ENCODE assay signal across 8 cellular contexts in genomic region chr16:57260294-57260929, GRCh38. TPM values are rescaled to one million over a fixed set of nuclear protein-coding genes. Genes with fewer than 3 reads are reported as not detected.
DNase-seq lines count a peak whose midpoint lies in the region; ATAC-seq and TF ChIP-seq lines count a peak whose summit lies in the region.

No MANE protein-coding gene starts in this region.

- no peaks in the 10 kb centered on the region for H3K9me3 ChIP-seq in neuron (ENCODE audit: low read length)

- DNase-seq in activated naive CD4-positive, alpha-beta T cell treated with anti-CD3 and anti-CD28 coated beads for 36 hours = peak; percentile 57
- DNase-seq in activated naive CD4-positive, alpha-beta T cell treated with anti-CD3 and anti-CD28 coated beads, Interleukin-2, amount 50 U/mL, for 16 hours = no peak
- DNase-seq in WTC11 (ENCODE audit: low spot score) (no peak), fibroblast of mammary gland (ENCODE audit: low read depth) (peak; percentile 57), NCI-H1105 (lab: John Stamatoyannopoulos, UW) (no peak)

- H3K9me3 Mint-ChIP-seq in activated naive CD4-positive, alpha-beta T cell treated with anti-CD3 and anti-CD28 coated beads for 36 hours = no peaks in the 10 kb centered on the region
- H3K9me3 Mint-ChIP-seq in WTC11 = no peaks in the 10 kb centered on the region

- intact Hi-C loops in activated naive CD4-positive, alpha-beta T cell treated with anti-CD3 and anti-CD28 coated beads for 36 hours (cut with micrococcal nuclease) = no loop called here

- peaks cover 30% of the 10 kb centered on the region for H3K4me1 Mint-ChIP-seq in activated naive CD4-positive, alpha-beta T cell treated with anti-CD3 and anti-CD28 coated beads for 36 hours (ENCODE audit: low read depth)
- peaks cover 14% of the 10 kb centered on the region for H3K4me1 Mint-ChIP-seq in WTC11

- H3K4me1 ChIP-seq in neuron (ENCODE audit: insufficient read depth, low read length) = peaks cover 8% of the 10 kb centered on the region

- peak overlapping the region; percentile 79 for H3K27ac Mint-ChIP-seq in activated naive CD4-positive, alpha-beta T cell treated with anti-CD3 and anti-CD28 coated beads for 36 hours
- H3K27ac Mint-ChIP-seq in WTC11 = peak overlapping the region; percentile 94

- peak; percentile 71 for ATAC-seq in WTC11
- ATAC-seq in GM21737 (IDR thresholded peaks at IDR 0.05; ENCODE audit: unreplicated experiment) = no peak
- ATAC-seq in GM21619 (IDR thresholded peaks at IDR 0.05; ENCODE audit: unreplicated experiment) = no peak

- H3K27me3 Mint-ChIP-seq in activated naive CD4-positive, alpha-beta T cell treated with anti-CD3 and anti-CD28 coated beads for 36 hours (ENCODE audit: low read depth) = no peaks in the 10 kb centered on the region
- no peaks in the 10 kb centered on the region for H3K27me3 Mint-ChIP-seq in WTC11 (ENCODE audit: low read depth)

- peaks cover 6% of the 10 kb centered on the region for H3K27me3 ChIP-seq in neuron (ENCODE audit: insufficient read depth, low read length)

- H3K4me3 Mint-ChIP-seq in activated naive CD4-positive, alpha-beta T cell treated with anti-CD3 and anti-CD28 coated beads for 36 hours = peak overlapping the region; percentile 34
- peak overlapping the region; percentile 39 for H3K4me3 Mint-ChIP-seq in WTC11

- POLR2A ChIA-PET in WTC11 (lab: Charles Lee) = interaction anchor here (1.3 kb wide), 1 partner anchor 15 kb away, joined by 3 read pairs; the partner anchor contains the start of gene ARL2BP

- H3K4me3 ChIP-seq in fibroblast of mammary gland (ENCODE audit: control insufficient read depth, low read depth, low read length) = no peak overlapping the region
- peak overlapping the region; percentile 35 for H3K4me3 ChIP-seq in neuron (ENCODE audit: low read length)

- H3K36me3 Mint-ChIP-seq in activated naive CD4-positive, alpha-beta T cell treated with anti-CD3 and anti-CD28 coated beads for 36 hours (ENCODE audit: low read depth) = peaks cover 2% of the 10 kb centered on the region
- no peaks in the 10 kb centered on the region for H3K36me3 Mint-ChIP-seq in WTC11

- CTCF ChIA-PET in activated naive CD4-positive, alpha-beta T cell treated with anti-CD3 and anti-CD28 coated beads for 36 hours (lab: Charles Lee) = interaction anchor here (0.5 kb wide), 1 partner anchor 118 kb away, joined by 3 read pairs; no protein-coding TSS in a partner anchor
- CTCF ChIA-PET in WTC11 (lab: Charles Lee) = interaction anchor here (0.9 to 1.5 kb wide), 3 partner anchors 15 to 168 kb away, joined by 3 to 6 read pairs (median 5); partner anchors contain the start of genes ARL2BP and CPNE2

- H2AFZ ChIP-seq in neuron (ENCODE audit: low read depth, low read length) = no peak overlapping the region

- H3K36me3 ChIP-seq in neuron (ENCODE audit: insufficient read depth, low read length) = no peaks in the 10 kb centered on the region

- TF ChIP-seq CTCF in WTC11 (IDR thresholded peaks at IDR 0.05) (no peak), fibroblast of mammary gland (conservative IDR thresholded peaks at IDR 0.05; ENCODE audit: control insufficient read depth, insufficient read depth, low read depth, low read length) (no peak)

TF ChIP-seq in WTC11, 78 proteins besides CTCF, POLR2A, EP300 and RAD21:
- TF ChIP-seq ZNF317 (CRISPR knock-in tag; IDR thresholded peaks at IDR 0.05; ENCODE audit: borderline replicate concordance, low read depth) = peak; percentile 84
- TF ChIP-seq TEAD4 (CRISPR knock-in tag; IDR thresholded peaks at IDR 0.05) = no peak

RNA-seq across cellular contexts. Expression of gene ARL2BP, which starts 15.4 kb away (rescaled TPM):
- total RNA-seq in activated naive CD4-positive, alpha-beta T cell treated with anti-CD3 and anti-CD28 coated beads for 36 hours = 10 to 100 TPM; 11.0 to 11.2 TPM
- 10.6 to 12.4 TPM (median 12.3 TPM) in 3 replicates for total RNA-seq in WTC11 (2021)

RNA-seq across cellular contexts. Expression of gene PLLP, which starts 24.1 kb away (rescaled TPM):
- under 1 TPM; 0.25 to 0.41 TPM for total RNA-seq in activated naive CD4-positive, alpha-beta T cell treated with anti-CD3 and anti-CD28 coated beads for 36 hours
- total RNA-seq in WTC11 (2021) = 2.8 to 3.4 TPM (median 3.2 TPM) in 3 replicates

Comparison
In these comparisons a context has a peak if more than half of its experiments do, and no peak if none do; other contexts are left out.
1. DNase-seq: peak in activated naive CD4-positive, alpha-beta T cell treated with anti-CD3 and anti-CD28 coated beads for 36 hours (single experiment) and fibroblast of mammary gland (single experiment); none in activated naive CD4-positive, alpha-beta T cell treated with anti-CD3 and anti-CD28 coated beads, Interleukin-2, amount 50 U/mL, for 16 hours (single experiment), WTC11 (single experiment) and NCI-H1105 (single experiment).